31 cellular contexts compared by ENCODE assay signal in the genomic region with DNA sequence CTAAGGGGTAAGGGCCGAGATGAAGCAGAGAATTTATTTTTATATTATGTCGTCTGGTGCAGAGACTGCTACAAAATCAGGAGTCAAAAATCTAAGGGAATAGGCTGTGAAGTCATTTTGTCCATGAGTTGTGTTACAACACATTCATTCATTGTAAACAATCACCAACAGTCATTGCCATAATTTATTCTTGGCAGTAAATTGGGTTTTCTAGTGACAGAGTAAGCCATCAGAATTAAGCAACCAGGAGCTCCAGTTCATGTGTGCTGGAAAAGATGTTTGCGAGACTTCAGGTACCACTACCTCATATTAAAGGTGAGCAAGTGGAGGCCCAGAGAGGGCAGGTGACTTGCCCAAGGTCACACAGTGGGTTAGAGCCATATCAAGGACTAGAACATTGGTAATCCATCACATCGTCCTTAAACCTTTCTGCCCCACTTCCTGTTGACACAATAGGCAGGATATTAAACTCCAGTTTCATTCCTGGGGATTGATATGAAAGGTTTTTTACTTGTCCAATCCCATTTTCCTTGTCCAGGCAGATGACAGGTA. TPM values are rescaled to one million over a fixed set of nuclear protein-coding genes. Genes with fewer than 3 reads are reported as not detected.
DNase-seq lines count a peak whose midpoint lies in the region; ATAC-seq and TF ChIP-seq lines count a peak whose summit lies in the region.
"Had no signal": no experiment of that assay in that cellular context is flagged by ENCODE, and none has a peak within 500 bp of the region (broad histone marks: within the 10 kb centered on the region; RNA-seq: fewer than 3 reads in every experiment).

No MANE protein-coding gene starts in this region.

- intact Hi-C loops in left colon (cut with DNase I, micrococcal nuclease) (no loop called here), tibial artery (cut with DNase I; ENCODE audit: low total_unique reads) (no loop called here)

- H3K27ac ChIP-seq in WERI-Rb-1 (no peak overlapping the region), tibial artery (no peak overlapping the region)
- H3K27ac ChIP-seq: 22Rv1, HL-60, prostate gland, RWPE1, upper lobe of left lung had no signal

- DNase-seq in NCI-H2029 treated with DMSO at 0.1 percent for 48 hours (lab: John Stamatoyannopoulos, UW) (peak; percentile 40), NCI-H2029 (lab: John Stamatoyannopoulos, UW) (no peak), cardiac fibroblast (ENCODE audit: low read depth in 2 of 2) (peak; percentile 8 to 36), left colon (no peak), renal cortical epithelial cell (ENCODE audit: low read depth) (peak; percentile 38), UCSD-AML1 (lab: John Stamatoyannopoulos, UW; ENCODE audit: unreplicated experiment) (no peak), WERI-Rb-1 (no peak), tibial artery (no peak)
- DNase-seq: activated CD4-positive, alpha-beta T cell treated with anti-CD3 and anti-CD28 coated beads for 4 hours; activated naive CD4-positive, alpha-beta T cell treated with anti-CD3 and anti-CD28 coated beads for 36 hours; activated T-cell treated with anti-CD3 and anti-CD28 coated beads, Interleukin-2, amount 50 U/mL, for 48 hours; amygdala; caudate nucleus; CD8-positive, alpha-beta memory T cell; DMS153; hippocampal formation; immature natural killer cell; left ventricle myocardium superior; NCI-H1105 treated with DMSO at 0.1 percent for 48 hours; NCI-H2081 treated with DMSO at 0.1 percent for 48 hours; NCI-H345; NCI-H748 treated with DMSO at 0.1 percent for 48 hours; SK-N-SH; T-helper 17 cell; upper lobe of left lung had no signal

- ATAC-seq in left colon = peak; percentile 66
- ATAC-seq: left ventricle myocardium superior, T-helper 17 cell had no signal

- peaks cover 0 to 9% (median 5%) of the 10 kb centered on the region in 4 donors for H3K4me1 ChIP-seq in tibial artery
- H3K4me1 ChIP-seq: prostate gland had no signal

- H3K4me3 ChIP-seq in cardiac fibroblast (replicated peaks in 1 of 2; ENCODE audit: low read depth in 2 of 2, low read length in 2 of 2) (no peak overlapping the region), WERI-Rb-1 (ENCODE audit: low read depth, low read length) (no peak overlapping the region), tibial artery (no peak overlapping the region)
- H3K4me3 ChIP-seq: HAP-1, neural progenitor cell, prostate gland, upper lobe of left lung had no signal

- H3K9me3 ChIP-seq in WERI-Rb-1 (ENCODE audit: severe bottlenecking) (no peaks in the 10 kb centered on the region), tibial artery (no peaks in the 10 kb centered on the region)
- H3K9me3 ChIP-seq: prostate gland, SK-N-SH, upper lobe of left lung had no signal

- TF ChIP-seq CTCF in cardiac fibroblast (IDR thresholded peaks at IDR 0.05; ENCODE audit: low read depth, low read length) = no peak
- no peak for TF ChIP-seq CTCF in WERI-Rb-1 (IDR thresholded peaks at IDR 0.05; ENCODE audit: low read depth, low read length)
- TF ChIP-seq CTCF in tibial artery (IDR thresholded peaks at IDR 0.05) = no peak

- H3K27me3 ChIP-seq in WERI-Rb-1 (ENCODE audit: insufficient read depth, low read depth, severe bottlenecking) (no peaks in the 10 kb centered on the region), tibial artery (no peaks in the 10 kb centered on the region)
- H3K27me3 ChIP-seq: neural progenitor cell, upper lobe of left lung had no signal

- peaks cover 45% of the 10 kb centered on the region for H3K36me3 ChIP-seq in WERI-Rb-1
- H3K36me3 ChIP-seq in tibial artery = no peaks in the 10 kb centered on the region
- H3K36me3 ChIP-seq: neural progenitor cell, prostate gland, upper lobe of left lung had no signal

RNA-seq across cellular contexts. Expression of gene E2F3, which starts 46.0 kb away (rescaled TPM):
- total RNA-seq in left colon (1 to 10 TPM; 9.1 to 9.5 TPM), renal cortical epithelial cell (10.8 and 17.3 TPM in 2 replicates)

Comparison
In these comparisons a context has a peak if more than half of its experiments do, and no peak if none do; other contexts are left out.
1. DNase-seq: peak in NCI-H2029 treated with DMSO at 0.1 percent for 48 hours (single experiment), cardiac fibroblast (2 of 2) and renal cortical epithelial cell (single experiment); none in NCI-H2029 (single experiment), left colon (0 of 2), UCSD-AML1 (single experiment), WERI-Rb-1 (single experiment) and tibial artery (0 of 2).